In the genomic region with DNA sequence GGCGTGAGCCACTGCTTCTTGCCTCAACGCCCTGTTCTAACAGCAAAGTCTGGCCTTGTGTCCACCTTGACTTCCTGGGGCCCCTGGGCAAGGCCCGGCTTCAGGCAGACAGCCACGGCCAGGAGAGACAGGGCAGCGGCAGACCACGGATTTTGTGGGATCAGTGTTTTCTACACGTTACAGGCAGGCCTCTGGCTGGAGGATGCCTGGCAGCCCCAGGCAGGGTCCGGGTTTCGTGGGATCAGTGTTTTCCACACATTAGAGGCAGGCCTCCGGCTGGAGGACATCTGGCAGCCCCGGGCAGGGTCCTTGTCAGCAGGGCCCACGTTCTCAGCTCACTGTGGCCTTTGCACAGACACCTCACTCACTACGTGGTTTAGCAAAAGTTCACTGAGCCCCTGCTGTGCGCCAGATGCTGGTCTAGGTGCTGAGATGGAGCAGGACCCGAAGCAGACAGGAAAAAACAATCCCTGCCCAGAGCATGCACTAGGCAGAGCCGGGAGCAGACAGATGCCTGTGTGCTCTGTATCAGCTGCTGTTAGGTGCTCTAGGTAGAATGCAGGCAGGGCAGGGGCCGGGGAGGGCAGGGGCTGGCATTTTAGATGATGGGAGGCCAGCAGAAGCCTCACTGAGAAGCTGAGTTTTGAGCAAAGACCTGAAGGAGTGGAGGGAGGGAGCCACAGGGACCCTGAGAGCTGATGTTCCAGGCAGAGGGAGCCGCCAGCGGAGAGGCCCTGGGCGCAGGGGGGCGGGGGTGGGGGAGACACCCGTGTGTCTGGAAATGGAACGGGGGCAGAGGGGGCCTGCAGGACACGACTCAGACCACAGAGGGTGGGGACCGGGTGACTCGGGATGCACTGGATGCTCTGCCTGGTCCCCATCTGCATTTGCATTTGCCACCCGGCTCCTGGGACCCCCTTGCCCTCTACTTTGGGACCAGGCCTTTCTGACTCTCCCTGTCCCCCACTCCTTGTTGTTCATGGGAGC, we compare ENCODE assay signal across 20 cellular contexts. TPM values are rescaled to one million over a fixed set of nuclear protein-coding genes. Genes with fewer than 3 reads are reported as not detected.
"Had no signal": no experiment of that assay in that cellular context is flagged by ENCODE, and none has a peak within 500 bp of the region (broad histone marks: within the 10 kb centered on the region; RNA-seq: fewer than 3 reads in every experiment).

No MANE protein-coding gene starts in this region.

- ATAC-seq: gastroesophageal sphincter; mucosa of descending colon; naive thymus-derived CD8-positive, alpha-beta T cell; sciatic nerve; stimulated activated naive CD8-positive, alpha-beta T cell treated with anti-CD3 and anti-CD28 coated beads, Interleukin-15, Interleukin-2, amounts not matched to agents 100 U/mL and 50 U/mL, for 24 hours; T-cell had no signal

- H3K4me1 Mint-ChIP-seq: activated naive CD4-positive, alpha-beta T cell treated with anti-CD3 and anti-CD28 coated beads, Interleukin-2, amount 10 ng/mL, durations not matched to agents 7 days and 5 days; immature natural killer cell; T-cell had no signal

- H3K4me3 Mint-ChIP-seq: activated naive CD4-positive, alpha-beta T cell treated with anti-CD3 and anti-CD28 coated beads, Interleukin-2, amount 10 ng/mL, durations not matched to agents 7 days and 5 days; immature natural killer cell; naive thymus-derived CD8-positive, alpha-beta T cell; T-cell had no signal

- H3K27me3 Mint-ChIP-seq: activated naive CD4-positive, alpha-beta T cell treated with anti-CD3 and anti-CD28 coated beads, Interleukin-2, amount 10 ng/mL, durations not matched to agents 7 days and 5 days; naive thymus-derived CD8-positive, alpha-beta T cell; T-cell had no signal

- DNase-seq: activated CD4-positive, alpha-beta T cell treated with anti-CD3 and anti-CD28 coated beads for 4 hours; activated naive CD4-positive, alpha-beta T cell treated with anti-CD3 and anti-CD28 coated beads, Interleukin-2, amount 10 ng/mL, durations not matched to agents 7 days and 5 days; central memory CD4-positive, alpha-beta T cell; cortex of kidney; effector memory CD4-positive, alpha-beta T cell; immature natural killer cell; mammary epithelial cell; mucosa of descending colon; naive thymus-derived CD8-positive, alpha-beta T cell; nucleus accumbens; stimulated activated CD4-positive, alpha-beta T cell treated with anti-CD3 and anti-CD28 coated beads, Interleukin-12 subunit alpha, Interleukin-12 subunit beta, amount 100 ng/mL, for 4 hours; stimulated activated CD4-positive, alpha-beta T cell treated with anti-CD3 and anti-CD28 coated beads, Interleukin-4, amount 100 ng/mL, for 1 hour; stimulated activated CD8-positive, alpha-beta memory T cell treated with anti-CD3 and anti-CD28 coated beads, Interleukin-4, amount 100 ng/mL, for 48 hours; stimulated activated naive CD8-positive, alpha-beta T cell treated with anti-CD3 and anti-CD28 coated beads, Interleukin-15, Interleukin-2, amounts not matched to agents 100 U/mL and 50 U/mL, for 24 hours; T-cell; T1000 had no signal

- H3K9me3 Mint-ChIP-seq: activated naive CD4-positive, alpha-beta T cell treated with anti-CD3 and anti-CD28 coated beads, Interleukin-2, amount 10 ng/mL, durations not matched to agents 7 days and 5 days; activated T-helper 2 cell treated with anti-CD3 and anti-CD28 coated beads, Interferon-gamma antibody, Interleukin-2, Interleukin-4, amounts not matched to agents 10 μg/mL and 5 μg/mL and 100 μg/mL, durations not matched to agents 14 hours and 24 hours and 36 hours; immature natural killer cell; naive thymus-derived CD8-positive, alpha-beta T cell; T-cell had no signal

- H3K27ac Mint-ChIP-seq: activated naive CD4-positive, alpha-beta T cell treated with anti-CD3 and anti-CD28 coated beads, Interleukin-2, amount 10 ng/mL, durations not matched to agents 7 days and 5 days; activated T-helper 2 cell treated with anti-CD3 and anti-CD28 coated beads, Interferon-gamma antibody, Interleukin-2, Interleukin-4, amounts not matched to agents 10 μg/mL and 5 μg/mL and 100 μg/mL, durations not matched to agents 14 hours and 24 hours and 36 hours; immature natural killer cell; naive thymus-derived CD8-positive, alpha-beta T cell; T-cell had no signal

RNA-seq across cellular contexts. Expression of a gene that starts 25.0 kb away (rescaled TPM):
- total RNA-seq: activated T-helper 2 cell treated with anti-CD3 and anti-CD28 coated beads, Interferon-gamma antibody, Interleukin-2, Interleukin-4, amounts not matched to agents 10 μg/mL and 5 μg/mL and 100 μg/mL, durations not matched to agents 14 hours and 24 hours and 36 hours; naive thymus-derived CD8-positive, alpha-beta T cell; sciatic nerve; temporal lobe had no signal

RNA-seq across cellular contexts. Expression of a gene that starts 32.3 kb away (rescaled TPM):
- total RNA-seq: activated T-helper 2 cell treated with anti-CD3 and anti-CD28 coated beads, Interferon-gamma antibody, Interleukin-2, Interleukin-4, amounts not matched to agents 10 μg/mL and 5 μg/mL and 100 μg/mL, durations not matched to agents 14 hours and 24 hours and 36 hours; gastroesophageal sphincter; mammary epithelial cell; mucosa of descending colon; naive thymus-derived CD8-positive, alpha-beta T cell; sciatic nerve; temporal lobe had no signal
